8 cellular contexts compared by ENCODE assay signal in genomic region chr6:149190228-149190831, GRCh38.
DNase-seq lines count a peak whose midpoint lies in the region; ATAC-seq, FAIRE-seq and TF ChIP-seq lines count a peak whose summit lies in the region.

No MANE protein-coding gene starts in this region.

- peaks cover 0 to 11% (median 0%) of the 10 kb centered on the region in 7 donors for H3K27me3 ChIP-seq in heart right ventricle
- no peaks in the 10 kb centered on the region for H3K27me3 ChIP-seq in bronchial epithelial cell (ENCODE audit: control insufficient read depth, insufficient read depth, low read length)

- DNase-seq in Right ventricle myocardium inferior (ENCODE audit: missing footprints) = peak; percentile 83
- DNase-seq in heart right ventricle = no peak
- DNase-seq in T-helper 1 cell = peak in 4 of 5 donors; percentile 13 to 47 (median 17)
- peak; percentile 40 for DNase-seq in bronchial epithelial cell (ENCODE audit: low read depth)
- no peak for DNase-seq in retinal pigment epithelial cell (ENCODE audit: low read depth)
- DNase-seq in effector CD4-positive, alpha-beta T cell = no peak
- no peak for DNase-seq in substantia nigra (lab: John Stamatoyannopoulos, UW)

- peaks cover 0 to 4% (median 0%) of the 10 kb centered on the region in 9 donors for H3K4me1 ChIP-seq in heart right ventricle

- ATAC-seq in Right ventricle myocardium inferior (no peak), heart right ventricle (no peak), HG03521 (IDR thresholded peaks at IDR 0.05; ENCODE audit: unreplicated experiment) (no peak)

- FAIRE-seq in bronchial epithelial cell (lab: Jason Lieb, UNC) = no peak

- no peaks in the 10 kb centered on the region for H3K36me3 ChIP-seq in heart right ventricle
- no peaks in the 10 kb centered on the region for H3K36me3 ChIP-seq in bronchial epithelial cell (ENCODE audit: control insufficient read depth, insufficient read depth, low read length)

- H3K27ac ChIP-seq in heart right ventricle = no peak overlapping the region
- no peak overlapping the region for H3K27ac ChIP-seq in substantia nigra (ENCODE audit: low read depth, low read length, poor library complexity, severe bottlenecking)

- WGBS in heart right ventricle, 2 donors = 67 to 71% methylated on average over 1 of the region's 1 CpG

- TF ChIP-seq CTCF in heart right ventricle (IDR thresholded peaks at IDR 0.05) = peak in 3 of 9 donors; percentile 9 to 39 (median 12)
- TF ChIP-seq CTCF in bronchial epithelial cell (IDR thresholded peaks at IDR 0.05; ENCODE audit: insufficient read depth, low read length, severe bottlenecking) = peak; percentile 29
- TF ChIP-seq CTCF in retinal pigment epithelial cell (conservative IDR thresholded peaks at IDR 0.05; ENCODE audit: low read depth, low read length) = peak; percentile 27

- H3K4me3 ChIP-seq in heart right ventricle (no peak overlapping the region), bronchial epithelial cell (ENCODE audit: low read depth, low read length) (no peak overlapping the region), retinal pigment epithelial cell (ENCODE audit: low read length) (no peak overlapping the region)

- intact Hi-C loops in Right ventricle myocardium inferior (cut with DNase I) (no loop called here), heart right ventricle (cut with DNase I) (loop anchor here in 1 of 10 donors (10.0 kb wide), 1 partner anchor 224 kb away; no protein-coding TSS in a partner anchor)

- peaks cover 0 to 34% (median 0%) of the 10 kb centered on the region in 11 donors for H3K9me3 ChIP-seq in heart right ventricle

Comparison
In these comparisons a context has a peak if more than half of its experiments do, and no peak if none do; other contexts are left out.
1. DNase-seq: peak in Right ventricle myocardium inferior (single experiment), T-helper 1 cell (4 of 5) and bronchial epithelial cell (single experiment); none in heart right ventricle (0 of 2), retinal pigment epithelial cell (single experiment), effector CD4-positive, alpha-beta T cell (single experiment) and substantia nigra (0 of 49).